In the genomic region with DNA sequence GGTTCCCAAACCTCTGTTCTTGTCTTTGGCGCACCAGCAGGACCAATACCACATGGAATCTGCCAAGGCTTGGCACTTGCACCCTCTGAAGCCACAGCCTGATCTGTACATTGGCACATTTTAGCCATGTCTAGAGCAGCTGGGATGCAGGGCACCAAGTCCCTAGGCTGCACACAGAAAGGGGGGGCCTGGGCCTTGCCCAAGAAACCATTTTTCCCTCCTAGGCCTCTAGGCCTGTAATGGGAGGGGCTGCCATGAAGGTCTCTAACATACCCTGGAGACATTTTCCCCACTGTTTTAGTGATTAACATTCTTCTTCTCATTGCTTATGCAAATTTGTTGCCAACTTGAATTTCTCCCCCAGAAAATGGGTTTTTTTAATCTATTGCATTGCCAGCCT, we compare ENCODE assay signal across 1 cellular context.
A peak's percentile ranks its signal among the peaks of the same experiment; 100 is the strongest.
TF ChIP-seq lines count a peak whose summit lies in the region.

No MANE protein-coding gene starts in this region.

TF ChIP-seq in K562, 482 proteins besides CTCF, POLR2A, EP300 and RAD21:
- TF ChIP-seq PML (IDR thresholded peaks at IDR 0.05; ENCODE audit: low read length): no peak
- peak; percentile 67 for TF ChIP-seq ZFP36 (IDR thresholded peaks at IDR 0.05; ENCODE audit: low read depth, low read length, partially characterized antibody)
- no peak for TF ChIP-seq ZNF316 (IDR thresholded peaks at IDR 0.05)
- TF ChIP-seq KLF1 (tag; IDR thresholded peaks at IDR 0.05): no peak
